8 cellular contexts compared by ENCODE assay signal in the genomic region with DNA sequence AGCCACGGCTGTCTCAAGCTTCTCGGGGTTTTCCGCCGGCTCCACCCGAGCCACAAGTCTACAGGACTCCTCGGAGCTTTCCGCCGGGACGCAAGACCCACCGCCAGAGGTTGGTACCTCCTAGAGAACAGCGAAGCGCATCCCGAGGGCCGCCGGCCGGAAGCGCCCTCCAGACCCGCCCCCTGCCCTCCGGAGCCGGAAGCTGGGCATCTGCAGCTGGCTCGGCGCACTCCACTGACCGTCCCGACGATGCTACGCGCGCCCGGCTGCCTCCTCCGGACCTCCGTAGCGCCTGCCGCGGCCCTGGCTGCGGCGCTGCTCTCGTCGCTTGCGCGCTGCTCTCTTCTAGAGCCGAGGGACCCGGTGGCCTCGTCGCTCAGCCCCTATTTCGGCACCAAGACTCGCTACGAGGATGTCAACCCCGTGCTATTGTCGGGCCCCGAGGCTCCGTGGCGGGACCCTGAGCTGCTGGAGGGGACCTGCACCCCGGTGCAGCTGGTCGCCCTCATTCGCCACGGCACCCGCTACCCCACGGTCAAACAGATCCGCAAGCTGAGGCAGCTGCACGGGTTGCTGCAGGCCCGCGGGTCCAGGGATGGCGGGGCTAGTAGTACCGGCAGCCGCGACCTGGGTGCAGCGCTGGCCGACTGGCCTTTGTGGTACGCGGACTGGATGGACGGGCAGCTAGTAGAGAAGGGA. TPM values are rescaled to one million over a fixed set of nuclear protein-coding genes. Genes with fewer than 3 reads are reported as not detected.
DNase-seq lines count a peak whose midpoint lies in the region; ATAC-seq lines count a peak whose summit lies in the region.

Gene MINPP1, plus strand, starts transcription at position 227 of the 699 bp plus-strand sequence. Its CDS starts 23 bp downstream, at position 250.

- no peaks in the 10 kb centered on the region for H3K9me3 ChIP-seq in NT2/D1 (ENCODE audit: insufficient read depth, low read length)

- in situ Hi-C loops in endometrial microvascular endothelial cells (cut with HindIII; ENCODE audit: inconsistent ontology term, low pct_unique_long_range_greater_than_20kb, low sequenced_read_pairs), result no loop called here

- H3K36me3 ChIP-seq in NT2/D1 (ENCODE audit: insufficient read depth, insufficient read length, low read length), result peaks cover 19% of the 10 kb centered on the region

- peak; percentile 92 for ATAC-seq in GM19397 (IDR thresholded peaks at IDR 0.05; ENCODE audit: unreplicated experiment)
- ATAC-seq in HG03558 (IDR thresholded peaks at IDR 0.05; ENCODE audit: extremely low read depth, unreplicated experiment), result peak; percentile 82

- H3K9ac ChIP-seq in NT2/D1 (ENCODE audit: insufficient read length, low read depth), result peak within 1 kb of the TSS; percentile 94

- H3K27me3 ChIP-seq in NT2/D1 (ENCODE audit: insufficient read depth, insufficient read length), result no peaks in the 10 kb centered on the region

- H3K4me1 ChIP-seq in NT2/D1 (ENCODE audit: insufficient read depth, insufficient read length), result no peaks in the 10 kb centered on the region

- peak within 1 kb of the TSS; percentile 95 for H3K4me3 ChIP-seq in NT2/D1 (ENCODE audit: insufficient read length, low read depth)

- DNase-seq in COLO668 (lab: John Stamatoyannopoulos, UW; ENCODE audit: unreplicated experiment), result peak; percentile 84
- DNase-seq in NT2/D1 (ENCODE audit: low read depth, low spot score), result peak; percentile 75
- peak; percentile 81 for DNase-seq in activated CD8-positive, alpha-beta memory T cell treated with anti-CD3 and anti-CD28 coated beads, Interleukin-2, amount 50 U/mL, for 4 hours
- DNase-seq in mesenteric fat pad (ENCODE audit: low spot score), result peak; percentile 93
- DNase-seq in stimulated activated CD8-positive, alpha-beta memory T cell treated with anti-CD3 and anti-CD28 coated beads, Interleukin-15, amount 100 ng/mL, for 48 hours (ENCODE audit: low read depth in 2 of 2), result peak; percentile 89

RNA-seq across cellular contexts. Expression of gene MINPP1, which starts in this region (rescaled TPM):
- total RNA-seq in endometrial microvascular endothelial cells (ENCODE audit: inconsistent ontology term) (36.8 TPM), mesenteric fat pad (12.1 TPM)

Comparison
In these comparisons a context has a peak if more than half of its experiments do, and no peak if none do; other contexts are left out.
1. Peak in every context shown above with its lines: DNase-seq, ATAC-seq and H3K4me3 ChIP-seq.